Comparison of ENCODE assay signal across 1 cellular context in genomic region chr12:237026-237815, GRCh38.
A peak's percentile ranks its signal among the peaks of the same experiment; 100 is the strongest.
TF ChIP-seq lines count a peak whose summit lies in the region.

No MANE protein-coding gene starts in this region.

TF ChIP-seq in HepG2, 621 proteins besides CTCF, POLR2A, EP300 and RAD21 (continued from another document and continues in another):
- TF ChIP-seq, protein P1, sequence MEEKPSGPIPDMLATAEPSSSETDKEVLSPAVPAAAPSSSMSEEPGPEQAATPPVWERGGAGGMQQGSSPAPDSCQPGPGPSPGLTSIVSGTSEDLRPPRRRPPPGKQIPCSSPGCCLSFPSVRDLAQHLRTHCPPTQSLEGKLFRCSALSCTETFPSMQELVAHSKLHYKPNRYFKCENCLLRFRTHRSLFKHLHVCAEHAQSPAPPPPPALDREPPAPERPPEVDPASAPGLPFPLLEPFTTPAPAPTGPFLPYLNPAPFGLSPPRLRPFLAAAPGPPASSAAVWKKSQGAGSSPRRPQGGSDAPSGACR (CRISPR knock-in tag; IDR thresholded peaks at IDR 0.05): no peak
- no peak for TF ChIP-seq ATF6 (CRISPR knock-in tag; conservative IDR thresholded peaks at IDR 0.05)
- no peak for TF ChIP-seq MEF2D (CRISPR knock-in tag; IDR thresholded peaks at IDR 0.05)
- TF ChIP-seq ZFP36L1 (CRISPR knock-in tag; IDR thresholded peaks at IDR 0.05): peak; percentile 27; the same call in 1 of the 2 replicates
- no peak for TF ChIP-seq WIZ (CRISPR knock-in tag; IDR thresholded peaks at IDR 0.05)
- TF ChIP-seq ZNF460 (CRISPR knock-in tag; IDR thresholded peaks at IDR 0.05; ENCODE audit: borderline replicate concordance): no peak
- peak; percentile 55; the same call in 1 of the 2 replicates for TF ChIP-seq RARA (CRISPR knock-in tag; IDR thresholded peaks at IDR 0.05)
- no peak for TF ChIP-seq DMAP1 (CRISPR knock-in tag; IDR thresholded peaks at IDR 0.05)
- no peak for TF ChIP-seq ZNF549 (CRISPR knock-in tag; IDR thresholded peaks at IDR 0.05)
- TF ChIP-seq, protein P2, sequence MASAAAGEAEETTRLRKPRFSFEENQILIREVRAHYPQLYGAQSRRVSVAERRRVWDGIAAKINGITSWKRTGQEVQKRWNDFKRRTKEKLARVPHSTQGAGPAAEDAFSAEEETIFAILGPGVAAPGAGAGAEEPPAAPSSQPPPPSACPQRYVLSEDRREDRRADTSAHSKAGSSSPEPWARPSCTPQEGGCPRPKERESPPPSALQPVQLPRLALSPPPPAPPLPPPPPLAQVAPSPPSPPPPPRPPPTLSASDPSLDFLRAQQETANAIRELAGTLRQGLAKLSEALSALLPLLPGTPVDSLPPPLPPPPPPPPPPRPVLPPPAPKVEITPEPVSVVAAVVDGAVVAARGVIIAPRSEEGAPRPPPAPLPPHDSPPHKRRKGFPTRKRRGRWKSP (CRISPR knock-in tag; IDR thresholded peaks at IDR 0.05): no peak
- TF ChIP-seq ARHGAP35 (CRISPR knock-in tag; IDR thresholded peaks at IDR 0.05; ENCODE audit: borderline replicate concordance): no peak
- no peak for TF ChIP-seq SCMH1 (CRISPR knock-in tag; IDR thresholded peaks at IDR 0.05; ENCODE audit: borderline replicate concordance)
- no peak for TF ChIP-seq LCORL (IDR thresholded peaks at IDR 0.05)
- TF ChIP-seq LCORL (CRISPR knock-in tag; IDR thresholded peaks at IDR 0.05): peak; percentile 79
- TF ChIP-seq NR1H2 (CRISPR knock-in tag; IDR thresholded peaks at IDR 0.05; ENCODE audit: borderline replicate concordance, low read depth): no peak
- no peak for TF ChIP-seq ZFP62 (CRISPR knock-in tag; IDR thresholded peaks at IDR 0.05)
- TF ChIP-seq FOXA1 (IDR thresholded peaks at IDR 0.05): no peak
- no peak for TF ChIP-seq FOXA1 (CRISPR knock-in tag; IDR thresholded peaks at IDR 0.05)
- no peak for TF ChIP-seq ZNF670 (CRISPR knock-in tag; IDR thresholded peaks at IDR 0.05; ENCODE audit: borderline replicate concordance)
- TF ChIP-seq, protein P3, sequence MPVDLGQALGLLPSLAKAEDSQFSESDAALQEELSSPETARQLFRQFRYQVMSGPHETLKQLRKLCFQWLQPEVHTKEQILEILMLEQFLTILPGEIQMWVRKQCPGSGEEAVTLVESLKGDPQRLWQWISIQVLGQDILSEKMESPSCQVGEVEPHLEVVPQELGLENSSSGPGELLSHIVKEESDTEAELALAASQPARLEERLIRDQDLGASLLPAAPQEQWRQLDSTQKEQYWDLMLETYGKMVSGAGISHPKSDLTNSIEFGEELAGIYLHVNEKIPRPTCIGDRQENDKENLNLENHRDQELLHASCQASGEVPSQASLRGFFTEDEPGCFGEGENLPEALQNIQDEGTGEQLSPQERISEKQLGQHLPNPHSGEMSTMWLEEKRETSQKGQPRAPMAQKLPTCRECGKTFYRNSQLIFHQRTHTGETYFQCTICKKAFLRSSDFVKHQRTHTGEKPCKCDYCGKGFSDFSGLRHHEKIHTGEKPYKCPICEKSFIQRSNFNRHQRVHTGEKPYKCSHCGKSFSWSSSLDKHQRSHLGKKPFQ (CRISPR knock-in tag; IDR thresholded peaks at IDR 0.05; ENCODE audit: insufficient replicate concordance): peak; percentile 34
- TF ChIP-seq ASH2L (IDR thresholded peaks at IDR 0.05; ENCODE audit: insufficient read length, low read depth, low read length): peak; percentile 86
- peak; percentile 71 for TF ChIP-seq KDM6A (CRISPR knock-in tag; IDR thresholded peaks at IDR 0.05; ENCODE audit: low read depth)
- TF ChIP-seq ZNF335 (CRISPR knock-in tag; IDR thresholded peaks at IDR 0.05): no peak
- TF ChIP-seq NFE2L2 (IDR thresholded peaks at IDR 0.05; ENCODE audit: low read length): no peak
- TF ChIP-seq, protein P4, sequence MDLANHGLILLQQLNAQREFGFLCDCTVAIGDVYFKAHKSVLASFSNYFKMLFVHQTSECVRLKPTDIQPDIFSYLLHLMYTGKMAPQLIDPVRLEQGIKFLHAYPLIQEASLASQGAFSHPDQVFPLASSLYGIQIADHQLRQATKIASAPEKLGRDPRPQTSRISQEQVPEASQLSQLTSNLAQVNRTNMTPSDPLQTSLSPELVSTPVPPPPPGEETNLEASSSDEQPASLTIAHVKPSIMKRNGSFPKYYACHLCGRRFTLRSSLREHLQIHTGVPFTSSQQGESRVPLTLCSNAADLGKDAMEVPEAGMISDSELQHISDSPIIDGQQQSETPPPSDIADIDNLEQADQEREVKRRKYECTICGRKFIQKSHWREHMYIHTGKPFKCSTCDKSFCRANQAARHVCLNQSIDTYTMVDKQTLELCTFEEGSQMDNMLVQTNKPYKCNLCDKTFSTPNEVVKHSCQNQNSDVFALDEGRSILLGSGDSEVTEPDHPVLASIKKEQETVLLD (CRISPR knock-in tag; IDR thresholded peaks at IDR 0.05; ENCODE audit: low read depth): no peak
- TF ChIP-seq, protein P5, sequence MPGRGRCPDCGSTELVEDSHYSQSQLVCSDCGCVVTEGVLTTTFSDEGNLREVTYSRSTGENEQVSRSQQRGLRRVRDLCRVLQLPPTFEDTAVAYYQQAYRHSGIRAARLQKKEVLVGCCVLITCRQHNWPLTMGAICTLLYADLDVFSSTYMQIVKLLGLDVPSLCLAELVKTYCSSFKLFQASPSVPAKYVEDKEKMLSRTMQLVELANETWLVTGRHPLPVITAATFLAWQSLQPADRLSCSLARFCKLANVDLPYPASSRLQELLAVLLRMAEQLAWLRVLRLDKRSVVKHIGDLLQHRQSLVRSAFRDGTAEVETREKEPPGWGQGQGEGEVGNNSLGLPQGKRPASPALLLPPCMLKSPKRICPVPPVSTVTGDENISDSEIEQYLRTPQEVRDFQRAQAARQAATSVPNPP (CRISPR knock-in tag; IDR thresholded peaks at IDR 0.05): no peak
- no peak; the same call in 1 of the 2 replicates for TF ChIP-seq ZMYM4 (CRISPR knock-in tag; IDR thresholded peaks at IDR 0.05)
- TF ChIP-seq ZNF263 (CRISPR knock-in tag; IDR thresholded peaks at IDR 0.05): peak; percentile 76; the same call in 1 of the 2 replicates
- TF ChIP-seq ZFP36 (IDR thresholded peaks at IDR 0.05; ENCODE audit: borderline replicate concordance, low read depth, low read length, partially characterized antibody): no peak
- TF ChIP-seq MED8 (CRISPR knock-in tag; IDR thresholded peaks at IDR 0.05; ENCODE audit: insufficient replicate concordance): no peak
- TF ChIP-seq ZNF619 (CRISPR knock-in tag; IDR thresholded peaks at IDR 0.05): no peak
- TF ChIP-seq NR2C2 (CRISPR knock-in tag; IDR thresholded peaks at IDR 0.05; ENCODE audit: borderline replicate concordance): 0 out of 2 replicates have a peak, but pooled peaks have one; percentile 12
- TF ChIP-seq KDM5B (CRISPR knock-in tag; IDR thresholded peaks at IDR 0.05; ENCODE audit: borderline replicate concordance): no peak
- TF ChIP-seq, protein P6, sequence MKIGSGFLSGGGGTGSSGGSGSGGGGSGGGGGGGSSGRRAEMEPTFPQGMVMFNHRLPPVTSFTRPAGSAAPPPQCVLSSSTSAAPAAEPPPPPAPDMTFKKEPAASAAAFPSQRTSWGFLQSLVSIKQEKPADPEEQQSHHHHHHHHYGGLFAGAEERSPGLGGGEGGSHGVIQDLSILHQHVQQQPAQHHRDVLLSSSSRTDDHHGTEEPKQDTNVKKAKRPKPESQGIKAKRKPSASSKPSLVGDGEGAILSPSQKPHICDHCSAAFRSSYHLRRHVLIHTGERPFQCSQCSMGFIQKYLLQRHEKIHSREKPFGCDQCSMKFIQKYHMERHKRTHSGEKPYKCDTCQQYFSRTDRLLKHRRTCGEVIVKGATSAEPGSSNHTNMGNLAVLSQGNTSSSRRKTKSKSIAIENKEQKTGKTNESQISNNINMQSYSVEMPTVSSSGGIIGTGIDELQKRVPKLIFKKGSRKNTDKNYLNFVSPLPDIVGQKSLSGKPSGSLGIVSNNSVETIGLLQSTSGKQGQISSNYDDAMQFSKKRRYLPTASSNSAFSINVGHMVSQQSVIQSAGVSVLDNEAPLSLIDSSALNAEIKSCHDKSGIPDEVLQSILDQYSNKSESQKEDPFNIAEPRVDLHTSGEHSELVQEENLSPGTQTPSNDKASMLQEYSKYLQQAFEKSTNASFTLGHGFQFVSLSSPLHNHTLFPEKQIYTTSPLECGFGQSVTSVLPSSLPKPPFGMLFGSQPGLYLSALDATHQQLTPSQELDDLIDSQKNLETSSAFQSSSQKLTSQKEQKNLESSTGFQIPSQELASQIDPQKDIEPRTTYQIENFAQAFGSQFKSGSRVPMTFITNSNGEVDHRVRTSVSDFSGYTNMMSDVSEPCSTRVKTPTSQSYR (CRISPR knock-in tag; IDR thresholded peaks at IDR 0.05; ENCODE audit: borderline replicate concordance): peak; percentile 95
- TF ChIP-seq ATAD3A (CRISPR knock-in tag; IDR thresholded peaks at IDR 0.05): no peak
- TF ChIP-seq SMC3 (IDR thresholded peaks at IDR 0.05; ENCODE audit: low read length): no peak
- no peak for TF ChIP-seq ZNF709 (CRISPR knock-in tag; IDR thresholded peaks at IDR 0.05)
- TF ChIP-seq ZNF646 (CRISPR knock-in tag; IDR thresholded peaks at IDR 0.05): no peak
- no peak for TF ChIP-seq ZNF576 (CRISPR knock-in tag; IDR thresholded peaks at IDR 0.05)
- TF ChIP-seq SRSF1 (optimal IDR thresholded peaks at IDR 0.05; ENCODE audit: low read depth, low read length): peak; percentile 37
- no peak for TF ChIP-seq EHMT2 (IDR thresholded peaks at IDR 0.05; ENCODE audit: borderline replicate concordance, low read depth, low read length)
- no peak for TF ChIP-seq GZF1 (CRISPR knock-in tag; IDR thresholded peaks at IDR 0.05)
- TF ChIP-seq ELF3 (CRISPR knock-in tag; IDR thresholded peaks at IDR 0.05): peak; percentile 97
- no peak for TF ChIP-seq ZNF484 (CRISPR knock-in tag; IDR thresholded peaks at IDR 0.05; ENCODE audit: borderline replicate concordance, low read depth)
- TF ChIP-seq, protein P7, sequence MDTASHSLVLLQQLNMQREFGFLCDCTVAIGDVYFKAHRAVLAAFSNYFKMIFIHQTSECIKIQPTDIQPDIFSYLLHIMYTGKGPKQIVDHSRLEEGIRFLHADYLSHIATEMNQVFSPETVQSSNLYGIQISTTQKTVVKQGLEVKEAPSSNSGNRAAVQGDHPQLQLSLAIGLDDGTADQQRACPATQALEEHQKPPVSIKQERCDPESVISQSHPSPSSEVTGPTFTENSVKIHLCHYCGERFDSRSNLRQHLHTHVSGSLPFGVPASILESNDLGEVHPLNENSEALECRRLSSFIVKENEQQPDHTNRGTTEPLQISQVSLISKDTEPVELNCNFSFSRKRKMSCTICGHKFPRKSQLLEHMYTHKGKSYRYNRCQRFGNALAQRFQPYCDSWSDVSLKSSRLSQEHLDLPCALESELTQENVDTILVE (CRISPR knock-in tag; IDR thresholded peaks at IDR 0.05): no peak
- TF ChIP-seq, protein P8, sequence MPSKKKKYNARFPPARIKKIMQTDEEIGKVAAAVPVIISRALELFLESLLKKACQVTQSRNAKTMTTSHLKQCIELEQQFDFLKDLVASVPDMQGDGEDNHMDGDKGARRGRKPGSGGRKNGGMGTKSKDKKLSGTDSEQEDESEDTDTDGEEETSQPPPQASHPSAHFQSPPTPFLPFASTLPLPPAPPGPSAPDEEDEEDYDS (CRISPR knock-in tag; IDR thresholded peaks at IDR 0.05): peak; percentile 30; the same call in 1 of the 2 replicates
- TF ChIP-seq ZBTB7A (CRISPR knock-in tag; IDR thresholded peaks at IDR 0.05): peak; percentile 35; the same call in 1 of the 2 replicates
- no peak for TF ChIP-seq GPN1 (CRISPR knock-in tag; IDR thresholded peaks at IDR 0.05; ENCODE audit: borderline replicate concordance)
